8 cellular contexts compared by ENCODE assay signal in genomic region chr5:57383093-57383861, GRCh38.
DNase-seq lines count a peak whose midpoint lies in the region; ATAC-seq and TF ChIP-seq lines count a peak whose summit lies in the region.

No MANE protein-coding gene starts in this region.

- H3K4me3 ChIP-seq in right cardiac atrium (ENCODE audit: low read length) (no peak overlapping the region), tibial artery (no peak overlapping the region), psoas muscle (no peak overlapping the region)

- no peaks in the 10 kb centered on the region for H3K9me3 ChIP-seq in right cardiac atrium (ENCODE audit: control insufficient read depth, low read length)
- no peaks in the 10 kb centered on the region for H3K9me3 ChIP-seq in tibial artery
- H3K9me3 ChIP-seq in psoas muscle = no peaks in the 10 kb centered on the region

- TF ChIP-seq CTCF in tibial artery (IDR thresholded peaks at IDR 0.05) (peak; percentile 35 to 38), psoas muscle (IDR thresholded peaks at IDR 0.05) (no peak)

- 19% methylated on average over 9 of the region's 9 CpGs for WGBS in right cardiac atrium
- 37 to 41% (median 39%) methylated on average over 9 of the region's 9 CpGs for WGBS in psoas muscle, 3 donors

- peaks cover 3% of the 10 kb centered on the region for H3K4me1 ChIP-seq in right cardiac atrium (ENCODE audit: control insufficient read depth, insufficient read depth, low read length)
- peaks cover 0 to 11% (median 0%) of the 10 kb centered on the region in 4 donors for H3K4me1 ChIP-seq in tibial artery
- H3K4me1 ChIP-seq in psoas muscle = no peaks in the 10 kb centered on the region

- peak; percentile 37 for DNase-seq in activated naive CD4-positive, alpha-beta T cell treated with Interleukin-2 at 50 U/mL for 16 hours
- no peak for DNase-seq in activated naive CD4-positive, alpha-beta T cell treated with anti-CD3 and anti-CD28 coated beads, Interleukin-2, amount 50 U/mL, for 16 hours
- DNase-seq in activated CD4-positive, alpha-beta T cell treated with anti-CD3 and anti-CD28 coated beads, Interleukin-2, amount 50 U/mL, for 48 hours = peak; percentile 37 to 54
- DNase-seq in right cardiac atrium (peak; percentile 35 to 64 (median 49)), tibial artery (no peak), psoas muscle (no peak)
- no peak for DNase-seq in effector CD8-positive, alpha-beta T cell (lab: John Stamatoyannopoulos, UW)

- no peak overlapping the region for H3K27ac ChIP-seq in right cardiac atrium (ENCODE audit: low read length)
- H3K27ac ChIP-seq in tibial artery = peak overlapping the region in 1 of 2 donors; percentile 34
- H3K27ac ChIP-seq in psoas muscle = no peak overlapping the region

- ATAC-seq in right cardiac atrium (peak; percentile 70 to 92), GM19351 (IDR thresholded peaks at IDR 0.05; ENCODE audit: unreplicated experiment) (no peak), psoas muscle (no peak)

- intact Hi-C loops in right cardiac atrium (cut with DNase I) = no loop called here
- intact Hi-C loops in tibial artery (cut with DNase I; ENCODE audit: low total_unique reads) = no loop called here
- intact Hi-C loops in psoas muscle (cut with DNase I) = no loop called here

- H3K27me3 ChIP-seq in right cardiac atrium (ENCODE audit: control insufficient read depth, insufficient read depth) (no peaks in the 10 kb centered on the region), tibial artery (no peaks in the 10 kb centered on the region), psoas muscle (ENCODE audit: insufficient read depth in 3 of 3, low read length in 2 of 3) (no peaks in the 10 kb centered on the region)

- no peaks in the 10 kb centered on the region for H3K36me3 ChIP-seq in tibial artery
- no peaks in the 10 kb centered on the region for H3K36me3 ChIP-seq in psoas muscle (ENCODE audit: insufficient read depth in 1 of 2, low read depth in 1 of 2)

Comparison
In these comparisons a context has a peak if more than half of its experiments do, and no peak if none do; other contexts are left out.
1. DNase-seq: peak in activated naive CD4-positive, alpha-beta T cell treated with Interleukin-2 at 50 U/mL for 16 hours (single experiment), activated CD4-positive, alpha-beta T cell treated with anti-CD3 and anti-CD28 coated beads, Interleukin-2, amount 50 U/mL, for 48 hours (2 of 2) and right cardiac atrium (3 of 3); none in activated naive CD4-positive, alpha-beta T cell treated with anti-CD3 and anti-CD28 coated beads, Interleukin-2, amount 50 U/mL, for 16 hours (single experiment), tibial artery (0 of 2), effector CD8-positive, alpha-beta T cell (single experiment) and psoas muscle (0 of 2).
2. ATAC-seq: peak in right cardiac atrium (2 of 2); none in GM19351 (single experiment) and psoas muscle (0 of 4).